In genomic region chr18:46751882-46752281, GRCh38 we compare ENCODE assay signal across 33 cellular contexts. TPM values are rescaled to one million over a fixed set of nuclear protein-coding genes. Genes with fewer than 3 reads are reported as not detected.
"Had no signal": no experiment of that assay in that cellular context is flagged by ENCODE, and none has a peak within 500 bp of the region (broad histone marks: within the 10 kb centered on the region; RNA-seq: fewer than 3 reads in every experiment).

No MANE protein-coding gene starts in this region.

- H3K4me2 ChIP-seq: KMS-11, SK-N-SH had no signal

- H3K27ac Mint-ChIP-seq: activated CD4-positive, alpha-beta T cell treated with anti-CD3 and anti-CD28 coated beads, Interleukin-2, amount 10 ng/mL, durations not matched to agents 24 days and 14 days; activated naive CD4-positive, alpha-beta T cell treated with anti-CD3 and anti-CD28 coated beads for 36 hours; activated naive CD4-positive, alpha-beta T cell treated with anti-CD3 and anti-CD28 coated beads, Interleukin-2, amount 50 U/mL, for 72 hours; activated T-helper 1 cell treated with anti-CD3 and anti-CD28 coated beads, Interleukin-12 subunit alpha, Interleukin-12 subunit beta, Interleukin-2, Interleukin-4 antibody, amounts not matched to agents 30 ng/mL and 10 ng/mL and 1 ng/mL, durations not matched to agents 14 hours and 24 hours and 36 hours; T-helper 2 cell treated with Interferon-gamma antibody and Interleukin-4, amounts not matched to agents 5 μg/mL and 100 μg/mL, for 36 hours had no signal

- H3K36me3 ChIP-seq: adrenal gland, Peyer's patch, SJSA1 had no signal

- H3K4me3 ChIP-seq: adrenal gland, body of pancreas, Peyer's patch, SJSA1 had no signal

- DNase-seq: activated CD4-positive, alpha-beta T cell treated with anti-CD3 and anti-CD28 coated beads, Interleukin-2, amount 10 ng/mL, durations not matched to agents 24 days and 14 days; activated CD4-positive, alpha-beta T cell treated with anti-CD3 and anti-CD28 coated beads, Interleukin-2, amount 50 U/mL, for 4 hours; activated CD8-positive, alpha-beta memory T cell treated with anti-CD3 and anti-CD28 coated beads, Interleukin-2, amount 50 U/mL, for 4 hours; activated gamma-delta T cell treated with Interleukin-2 at 50 U/mL for 16 hours; activated naive CD4-positive, alpha-beta T cell treated with anti-CD3 and anti-CD28 coated beads for 36 hours; activated T-cell treated with anti-CD3 and anti-CD28 coated beads for 4 hours; activated T-cell treated with anti-CD3 and anti-CD28 coated beads, Interleukin-2, amount 50 U/mL, for 4 hours; body of pancreas; central memory CD4-positive, alpha-beta T cell; NCI-H1048; NCI-H1105 treated with DMSO at 0.1 percent for 48 hours; NCI-H1436; NCI-H1694; NCI-H1930; NCI-H2081 treated with DMSO at 0.1 percent for 48 hours; NCI-H510A; NCI-H526; NCI-H748 treated with DMSO at 0.1 percent for 48 hours; NK-92 treated with Interleukin-12 subunit alpha and Interleukin-12 subunit beta, amount 100 ng/mL, for 24 hours; PC-3; Peyer's patch; RPMI8226; SHP77 treated with DMSO at 0.1 percent for 48 hours; SK-N-SH had no signal

- H3K9ac ChIP-seq: KMS-11, SK-N-SH had no signal

- H3K27me3 ChIP-seq: adrenal gland had no signal

- H3K27ac ChIP-seq: body of pancreas, KMS-11, Peyer's patch, SJSA1 had no signal

- H3K4me3 Mint-ChIP-seq: activated CD4-positive, alpha-beta T cell treated with anti-CD3 and anti-CD28 coated beads, Interleukin-2, amount 10 ng/mL, durations not matched to agents 24 days and 14 days; activated naive CD4-positive, alpha-beta T cell treated with anti-CD3 and anti-CD28 coated beads for 36 hours; activated T-cell treated with anti-CD3 and anti-CD28 coated beads, Interleukin-2, amount 50 U/mL, for 4 hours; activated T-helper 1 cell treated with anti-CD3 and anti-CD28 coated beads, Interleukin-12 subunit alpha, Interleukin-12 subunit beta, Interleukin-2, Interleukin-4 antibody, amounts not matched to agents 30 ng/mL and 10 ng/mL and 1 ng/mL, durations not matched to agents 14 hours and 24 hours and 36 hours; T-helper 1 cell treated with Interleukin-12 subunit alpha and Interleukin-12 subunit beta and Interleukin-4 antibody, amounts not matched to agents 30 μg/mL and 1 μg/mL, for 36 hours; T-helper 2 cell treated with Interferon-gamma antibody and Interleukin-4, amounts not matched to agents 5 μg/mL and 100 μg/mL, for 36 hours had no signal

- H3K36me3 Mint-ChIP-seq: activated naive CD4-positive, alpha-beta T cell treated with anti-CD3 and anti-CD28 coated beads, Interleukin-2, amount 50 U/mL, for 72 hours had no signal

- H3K9me3 ChIP-seq: adrenal gland, body of pancreas, Peyer's patch, SK-N-SH had no signal

- ATAC-seq: activated naive CD4-positive, alpha-beta T cell treated with anti-CD3 and anti-CD28 coated beads, Interleukin-2, amount 50 U/mL, for 72 hours; activated T-cell treated with anti-CD3 and anti-CD28 coated beads, Interleukin-2, amount 50 U/mL, for 4 hours; body of pancreas; PC-3 had no signal

- FAIRE-seq: astrocyte, TTC549 had no signal

- H3K9me3 Mint-ChIP-seq: activated naive CD4-positive, alpha-beta T cell treated with anti-CD3 and anti-CD28 coated beads for 36 hours; activated naive CD4-positive, alpha-beta T cell treated with anti-CD3 and anti-CD28 coated beads, Interleukin-2, amount 50 U/mL, for 72 hours; activated T-cell treated with anti-CD3 and anti-CD28 coated beads, Interleukin-2, amount 50 U/mL, for 4 hours; activated T-helper 1 cell treated with anti-CD3 and anti-CD28 coated beads, Interleukin-12 subunit alpha, Interleukin-12 subunit beta, Interleukin-2, Interleukin-4 antibody, amounts not matched to agents 30 ng/mL and 10 ng/mL and 1 ng/mL, durations not matched to agents 14 hours and 24 hours and 36 hours; T-helper 1 cell treated with Interleukin-12 subunit alpha and Interleukin-12 subunit beta and Interleukin-4 antibody, amounts not matched to agents 30 μg/mL and 1 μg/mL, for 36 hours; T-helper 2 cell treated with Interferon-gamma antibody and Interleukin-4, amounts not matched to agents 5 μg/mL and 100 μg/mL, for 36 hours had no signal

RNA-seq across cellular contexts. Expression of gene ST8SIA5, which starts 5.0 kb away (rescaled TPM):
- total RNA-seq: activated CD4-positive, alpha-beta T cell treated with anti-CD3 and anti-CD28 coated beads, Interleukin-2, amount 10 ng/mL, durations not matched to agents 24 days and 14 days; activated naive CD4-positive, alpha-beta T cell treated with anti-CD3 and anti-CD28 coated beads for 36 hours; activated T-helper 1 cell treated with anti-CD3 and anti-CD28 coated beads, Interleukin-12 subunit alpha, Interleukin-12 subunit beta, Interleukin-2, Interleukin-4 antibody, amounts not matched to agents 30 ng/mL and 10 ng/mL and 1 ng/mL, durations not matched to agents 14 hours and 24 hours and 36 hours; SJSA1 had no signal
